1 cellular context compared by ENCODE assay signal in genomic region chr7:44018857-44019807, GRCh38.
A peak's percentile ranks its signal among the peaks of the same experiment; 100 is the strongest.
TF ChIP-seq lines count a peak whose summit lies in the region.

No MANE protein-coding gene starts in this region.

TF ChIP-seq in GM12878, 131 proteins besides CTCF, POLR2A, EP300 and RAD21 (continued from another document and continues in another):
- TF ChIP-seq E2F8 (IDR thresholded peaks at IDR 0.05; ENCODE audit: low read depth, partially characterized antibody) (peak; percentile 44), BHLHE40 (IDR thresholded peaks at IDR 0.05; ENCODE audit: borderline replicate concordance in 1 of 2, low read depth in 2 of 2, low read length in 1 of 2) (peak in 1 of 2 experiments; percentile 72; a peak in 2 of 4 replicates), MXI1 (IDR thresholded peaks at IDR 0.05; ENCODE audit: low read depth, low read length) (0 out of 2 replicates have a peak, but pooled peaks have one; percentile 27), SMARCA5 (IDR thresholded peaks at IDR 0.05) (peak; percentile 43; the same call in 1 of the 2 replicates), E2F4 (IDR thresholded peaks at IDR 0.05; ENCODE audit: low read depth, low read length) (0 out of 2 replicates have a peak, but pooled peaks have one; percentile 8), TCF7 (IDR thresholded peaks at IDR 0.05; ENCODE audit: borderline replicate concordance) (peak; percentile 17; the same call in 1 of the 2 replicates), YY1 (IDR thresholded peaks at IDR 0.05; ENCODE audit: low read depth, low read length) (peak; percentile 62; the same call in 1 of the 2 replicates), ZNF592 (IDR thresholded peaks at IDR 0.05) (0 out of 2 replicates have a peak, but pooled peaks have one; percentile 32), POLR2AphosphoS5 (IDR thresholded peaks at IDR 0.05; ENCODE audit: low read length) (peak; percentile 88), RELA (IDR thresholded peaks at IDR 0.05; ENCODE audit: borderline replicate concordance, partially characterized antibody) (peak; percentile 59), BACH1 (IDR thresholded peaks at IDR 0.05; ENCODE audit: borderline replicate concordance) (peak; percentile 45; the same call in 1 of the 2 replicates), ZNF207 (IDR thresholded peaks at IDR 0.05; ENCODE audit: borderline replicate concordance) (0 out of 2 replicates have a peak, but pooled peaks have one; percentile 59), RUNX3 (IDR thresholded peaks at IDR 0.05; ENCODE audit: low read length) (peak; percentile 53), CBFB (IDR thresholded peaks at IDR 0.05; ENCODE audit: low read depth) (peak; percentile 70; the same call in 1 of the 2 replicates), TAF1 (IDR thresholded peaks at IDR 0.05; ENCODE audit: borderline replicate concordance, low read depth, low read length) (peak; percentile 93; the same call in 1 of the 2 replicates), POU2F2 (IDR thresholded peaks at IDR 0.05; ENCODE audit: borderline replicate concordance, low read depth, low read length) (0 out of 3 replicates have a peak, but pooled peaks have one; percentile 47), ZBTB40 (IDR thresholded peaks at IDR 0.05; ENCODE audit: borderline replicate concordance) (peak; percentile 85; the same call in 1 of the 2 replicates), RELB (IDR thresholded peaks at IDR 0.05; ENCODE audit: low read depth) (peak; percentile 92), EGR1 (IDR thresholded peaks at IDR 0.05; ENCODE audit: borderline replicate concordance in 1 of 2, low read depth in 2 of 2, low read length in 2 of 2) (peak in 1 of 2 experiments; percentile 80; a peak in 2 of 3 replicates), NKRF (conservative IDR thresholded peaks at IDR 0.05) (peak; percentile 82), PML (IDR thresholded peaks at IDR 0.05; ENCODE audit: low read length) (peak; percentile 80; the same call in 1 of the 2 replicates), NRF1 (conservative IDR thresholded peaks at IDR 0.05; ENCODE audit: low read depth, low read length) (peak; percentile 61), CREB1 (IDR thresholded peaks at IDR 0.05; ENCODE audit: low read depth) (peak; percentile 74; the same call in 1 of the 2 replicates), HCFC1 (IDR thresholded peaks at IDR 0.05; ENCODE audit: low read length) (peak; percentile 71), GABPA (IDR thresholded peaks at IDR 0.05; ENCODE audit: low read depth) (peak; percentile 86), PAX5 (IDR thresholded peaks at IDR 0.05; ENCODE audit: borderline replicate concordance, low read depth, low read length) (0 out of 2 replicates have a peak, but pooled peaks have one; percentile 23), RB1 (IDR thresholded peaks at IDR 0.05; ENCODE audit: borderline replicate concordance) (peak; percentile 61; the same call in 1 of the 2 replicates), CHD2 (IDR thresholded peaks at IDR 0.05; ENCODE audit: borderline replicate concordance, low read depth, low read length) (0 out of 2 replicates have a peak, but pooled peaks have one; percentile 48), REST (IDR thresholded peaks at IDR 0.05; ENCODE audit: low read depth, low read length) (0 out of 2 replicates have a peak, but pooled peaks have one; percentile 23)
